Comparison of ENCODE assay signal across 28 cellular contexts in the genomic region with DNA sequence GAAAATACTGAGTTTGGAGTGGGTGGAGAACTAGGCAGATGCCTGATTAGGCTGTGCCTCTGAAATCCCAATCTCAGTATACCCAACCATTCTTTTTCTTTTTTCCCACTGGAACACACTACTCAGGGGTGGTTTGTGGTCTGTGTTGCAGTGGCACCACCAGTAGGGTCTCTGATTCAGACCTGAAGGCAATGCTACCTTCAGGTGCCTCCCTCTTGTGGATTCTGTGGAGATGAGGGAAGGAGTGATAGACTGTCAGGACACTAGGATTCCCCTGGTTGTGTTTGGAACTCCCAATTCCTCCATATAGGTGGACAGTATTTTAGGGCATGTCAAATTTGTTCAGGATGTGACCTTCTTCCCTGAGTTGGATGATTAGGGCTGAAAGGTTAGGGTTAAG. TPM values are rescaled to one million over a fixed set of nuclear protein-coding genes. Genes with fewer than 3 reads are reported as not detected.
DNase-seq lines count a peak whose midpoint lies in the region; ATAC-seq, FAIRE-seq and TF ChIP-seq lines count a peak whose summit lies in the region.
"Had no signal": no experiment of that assay in that cellular context is flagged by ENCODE, and none has a peak within 500 bp of the region (broad histone marks: within the 10 kb centered on the region; RNA-seq: fewer than 3 reads in every experiment).

No MANE protein-coding gene starts in this region.

- H3K9me2 ChIP-seq in GM23338 (ENCODE audit: insufficient read depth): no peaks in the 10 kb centered on the region
- H3K9me2 ChIP-seq in Karpas-422 (replicated peaks; ENCODE audit: insufficient read depth, low read length): no peaks in the 10 kb centered on the region

- no peaks in the 10 kb centered on the region for H3K9me1 ChIP-seq in K562 (ENCODE audit: control insufficient read depth, insufficient read depth, low read length)

- no peaks in the 10 kb centered on the region for H4K20me1 ChIP-seq in GM23338 (replicated peaks; ENCODE audit: insufficient read depth)
- no peaks in the 10 kb centered on the region for H4K20me1 ChIP-seq in Karpas-422 (ENCODE audit: insufficient read depth, low read depth, low read length)
- H4K20me1 ChIP-seq in K562 (replicated peaks; ENCODE audit: control insufficient read depth, insufficient read depth, low read length): no peaks in the 10 kb centered on the region
- H4K20me1 ChIP-seq: BLaER1 treated with 17β-estradiol and CSF1 and Interleukin-3, amounts not matched to agents 10 nM and 100 nM had no signal

- H2AFZ ChIP-seq in GM23338: no peak overlapping the region
- no peak overlapping the region for H2AFZ ChIP-seq in Karpas-422 (ENCODE audit: low read length)
- no peak overlapping the region for H2AFZ ChIP-seq in K562 (ENCODE audit: low read depth, low read length)

- H3K27ac Mint-ChIP-seq in GM23338 (no peak overlapping the region), endodermal cell (no peak overlapping the region), CD14-positive monocyte (peak overlapping the region in 2 of 7 donors; percentile 20 to 56)
- H3K27ac Mint-ChIP-seq: B cell; CD4-positive, alpha-beta T cell; CD8-positive, alpha-beta T cell had no signal

- H3F3A ChIP-seq in GM23338 (replicated peaks; ENCODE audit: low read depth): no peaks in the 10 kb centered on the region

- no peaks in the 10 kb centered on the region for H3K9me3 ChIP-seq in Karpas-422 (ENCODE audit: low read length)
- H3K9me3 ChIP-seq in K562 (replicated peaks; ENCODE audit: control insufficient read depth, insufficient read depth, low read depth, low read length): no peaks in the 10 kb centered on the region
- H3K9me3 ChIP-seq in endodermal cell (ENCODE audit: control insufficient read depth, low read length): no peaks in the 10 kb centered on the region
- H3K9me3 ChIP-seq: A549, Caco-2 had no signal

- FAIRE-seq in K562 (lab: Jason Lieb, UNC): no peak
- FAIRE-seq: A549, D721Med, GM12878, GM12892, GM18507, GM19239 had no signal

- H3K79me2 ChIP-seq in GM23338 (replicated peaks; ENCODE audit: insufficient read depth) (no peaks in the 10 kb centered on the region), Karpas-422 (ENCODE audit: low read length) (no peaks in the 10 kb centered on the region), K562 (ENCODE audit: control insufficient read depth, insufficient read depth, low read length) (no peaks in the 10 kb centered on the region)

- H3K36me3 ChIP-seq in GM23338 (ENCODE audit: insufficient read depth): no peaks in the 10 kb centered on the region
- H3K36me3 ChIP-seq in Karpas-422 (ENCODE audit: insufficient read depth, low read length): no peaks in the 10 kb centered on the region
- no peaks in the 10 kb centered on the region for H3K36me3 ChIP-seq in K562 (ENCODE audit: control insufficient read depth, insufficient read depth, low read length)
- H3K36me3 ChIP-seq in endodermal cell (ENCODE audit: control insufficient read depth, insufficient read depth, low read length): no peaks in the 10 kb centered on the region
- H3K36me3 ChIP-seq: BLaER1 treated with 17β-estradiol and CSF1 and Interleukin-3, amounts not matched to agents 10 nM and 100 nM had no signal

- H3K4me3 Mint-ChIP-seq in GM23338 (no peak overlapping the region), endodermal cell (no peak overlapping the region), CD14-positive monocyte (no peak overlapping the region)
- H3K4me3 Mint-ChIP-seq: B cell; CD4-positive, alpha-beta T cell; CD8-positive, alpha-beta T cell had no signal

- peak; percentile 35; the same call in 1 of the 3 replicates for ATAC-seq in GM23338
- ATAC-seq in K562: peak; percentile 50
- ATAC-seq: A549; CD8-positive, alpha-beta T cell; GM12878 had no signal

- H3K27me3 Mint-ChIP-seq in GM23338 (ENCODE audit: insufficient read depth, low read depth, poor library complexity): no peaks in the 10 kb centered on the region
- H3K27me3 Mint-ChIP-seq in endodermal cell (ENCODE audit: insufficient read depth): no peaks in the 10 kb centered on the region
- H3K27me3 Mint-ChIP-seq in CD14-positive monocyte (ENCODE audit: low read depth in 3 of 3): peaks cover 1 to 6% (median 2%) of the 10 kb centered on the region in 3 donors
- H3K27me3 Mint-ChIP-seq: B cell; CD4-positive, alpha-beta T cell had no signal

- DNase-seq in GM23338 (ENCODE audit: low spot score) (no peak), Karpas-422 (peak; percentile 16), K562 (ENCODE audit: extremely low read depth in 1 of 4, low spot score in 3 of 4) (no peak), endodermal cell (no peak), cardiac septum (ENCODE audit: low spot score) (no peak), CD14-positive monocyte (ENCODE audit: low spot score) (no peak), GM19238 (ENCODE audit: insufficient read length, low spot score) (no peak), DMS 273 (lab: John Stamatoyannopoulos, UW; ENCODE audit: unreplicated experiment) (no peak)
- DNase-seq: AML-193; Caco-2; Calu3; CD4-positive, alpha-beta T cell; CD8-positive, alpha-beta T cell; DMS 273 treated with DMSO at 0.1 percent for 48 hours; DMS153; DMS53; DMS79; DND-41; EL; GDM1 had no signal

- in situ Hi-C loops in K562 (cut with MboI): no loop called here

- no TSS peak for BruUV-seq in K562 (replicated peaks; lab: Mats Ljungman, UMichigan)

- CTCF ChIA-PET in K562 (lab: Yijun Ruan, JAX; ENCODE audit: low intra/inter-chr PET ratio): no interaction called here

- no peaks in the 10 kb centered on the region for H3K27me3 ChIP-seq in GM23338 (ENCODE audit: insufficient read depth)
- no peaks in the 10 kb centered on the region for H3K27me3 ChIP-seq in Karpas-422 (ENCODE audit: low read length)
- peaks cover 3 to 9% of the 10 kb centered on the region in 2 experiments; a peak in 2 of 5 replicates for H3K27me3 ChIP-seq in K562 (ENCODE audit: control insufficient read depth in 2 of 2, insufficient read depth in 2 of 2, low read length in 2 of 2)
- no peaks in the 10 kb centered on the region for H3K27me3 ChIP-seq in endodermal cell (ENCODE audit: control insufficient read depth, insufficient read depth, low read length, poor library complexity, severe bottlenecking)
- H3K27me3 ChIP-seq: BLaER1 treated with 17β-estradiol and CSF1 and Interleukin-3, amounts not matched to agents 10 nM and 100 nM had no signal

- H3K4me1 ChIP-seq in GM23338 (ENCODE audit: insufficient read depth) (no peaks in the 10 kb centered on the region), Karpas-422 (ENCODE audit: low read length) (peaks cover 2% of the 10 kb centered on the region; the same call in 1 of the 2 replicates), K562 (replicated peaks in 1 of 2; ENCODE audit: control insufficient read depth in 2 of 2, insufficient read depth in 2 of 2, low read length in 2 of 2) (no peaks in the 10 kb centered on the region), endodermal cell (ENCODE audit: control insufficient read depth, insufficient read depth, low read length) (no peaks in the 10 kb centered on the region)
- H3K4me1 ChIP-seq: A549; BLaER1 treated with 17β-estradiol and CSF1 and Interleukin-3, amounts not matched to agents 10 nM and 100 nM; Caco-2 had no signal

- TF ChIP-seq EP300 in K562 (IDR thresholded peaks at IDR 0.05; ENCODE audit: low read length): no peak

- H3K36me3 Mint-ChIP-seq in GM23338 (ENCODE audit: low read depth) (no peaks in the 10 kb centered on the region), endodermal cell (ENCODE audit: low read depth) (no peaks in the 10 kb centered on the region), CD14-positive monocyte (no peaks in the 10 kb centered on the region)
- H3K36me3 Mint-ChIP-seq: CD8-positive, alpha-beta T cell had no signal

- intact Hi-C loops in K562 (cut with micrococcal nuclease): no loop called here
- intact Hi-C loops in cardiac septum (cut with DNase I): no loop called here
- intact Hi-C loops in CD14-positive monocyte (cut with micrococcal nuclease): no loop called here

- H3K9ac ChIP-seq in Karpas-422 (ENCODE audit: low read length): no peak overlapping the region
- no peak overlapping the region for H3K9ac ChIP-seq in K562 (ENCODE audit: insufficient read depth in 1 of 2, low read depth in 2 of 2, low read length in 2 of 2)
- H3K9ac ChIP-seq in endodermal cell (ENCODE audit: extremely low read depth, low read length, poor library complexity, severe bottlenecking): no peak overlapping the region
- H3K9ac ChIP-seq: BLaER1 treated with 17β-estradiol and CSF1 and Interleukin-3, amounts not matched to agents 10 nM and 100 nM had no signal

- H3K27ac ChIP-seq in GM23338 (ENCODE audit: low read depth): no peak overlapping the region
- H3K27ac ChIP-seq in Karpas-422 (ENCODE audit: low read length): no peak overlapping the region
- H3K27ac ChIP-seq in K562 (ENCODE audit: extremely low read depth, low read depth, low read length): no peak overlapping the region
- H3K27ac ChIP-seq in endodermal cell (ENCODE audit: low read depth, low read length): no peak overlapping the region
- H3K27ac ChIP-seq: A549; BLaER1 treated with 17β-estradiol and CSF1 and Interleukin-3, amounts not matched to agents 10 nM and 100 nM had no signal

- TF ChIP-seq RAD21 in K562 (CRISPR knock-in tag; conservative IDR thresholded peaks at IDR 0.05 in 1 of 2, IDR thresholded peaks at IDR 0.05 in 1 of 2): peak in 1 of 2 experiments; percentile 29; a peak in 1 of 4 replicates

- peak in 1 of 2 experiments; percentile 50; a peak in 2 of 4 replicates for TF ChIP-seq CTCF in GM23338 (conservative IDR thresholded peaks at IDR 0.05; ENCODE audit: low read depth in 2 of 2)
- 0 out of 6 replicates have a peak, but pooled peaks of 2 of the 3 experiments have one; percentile 5 to 10 for TF ChIP-seq CTCF in K562 (IDR thresholded peaks at IDR 0.05 in 2 of 3, conservative IDR thresholded peaks at IDR 0.05 in 1 of 3; ENCODE audit: insufficient read depth in 2 of 3, low read depth in 1 of 3, low read length in 3 of 3)
- TF ChIP-seq CTCF in endodermal cell (conservative IDR thresholded peaks at IDR 0.05): peak; percentile 33
- no peak for TF ChIP-seq CTCF in CD14-positive monocyte (IDR thresholded peaks at IDR 0.05)

- no peak for TF ChIP-seq POLR2A in K562 (conservative IDR thresholded peaks at IDR 0.05)

- H3K4me1 Mint-ChIP-seq in GM23338 (no peaks in the 10 kb centered on the region), endodermal cell (peaks cover 2% of the 10 kb centered on the region), CD14-positive monocyte (no peaks in the 10 kb centered on the region)
- H3K4me1 Mint-ChIP-seq: B cell had no signal

- no peak overlapping the region for H3K4me2 ChIP-seq in GM23338
- H3K4me2 ChIP-seq in Karpas-422 (ENCODE audit: low read depth, low read length, poor library complexity, severe bottlenecking): no peak overlapping the region
- H3K4me2 ChIP-seq in K562 (ENCODE audit: insufficient read depth, low read length): no peak overlapping the region
- H3K4me2 ChIP-seq: A549; BLaER1 treated with 17β-estradiol and CSF1 and Interleukin-3, amounts not matched to agents 10 nM and 100 nM had no signal

- no peak overlapping the region for H3K4me3 ChIP-seq in GM23338
- no peak overlapping the region for H3K4me3 ChIP-seq in Karpas-422 (ENCODE audit: low read length)
- H3K4me3 ChIP-seq in K562: no peak overlapping the region
- no peak overlapping the region for H3K4me3 ChIP-seq in endodermal cell (ENCODE audit: low read length)
- H3K4me3 ChIP-seq: A549; BLaER1 treated with 17β-estradiol and CSF1 and Interleukin-3, amounts not matched to agents 10 nM and 100 nM; GM12878 had no signal

- POLR2A ChIA-PET in K562 (lab: Yijun Ruan, JAX): interaction anchor here (1.4 kb wide), 1 partner anchor 11 kb away, joined by 11 read pairs; no protein-coding TSS in a partner anchor

- no peaks in the 10 kb centered on the region for H3K9me3 Mint-ChIP-seq in GM23338
- H3K9me3 Mint-ChIP-seq in endodermal cell: peaks cover 2% of the 10 kb centered on the region
- H3K9me3 Mint-ChIP-seq in CD14-positive monocyte: peaks cover 0 to 4% (median 0%) of the 10 kb centered on the region in 7 donors
- H3K9me3 Mint-ChIP-seq: CD4-positive, alpha-beta T cell had no signal

RNA-seq across cellular contexts. Expression of a gene that starts 47.4 kb away (rescaled TPM):
- total RNA-seq in GM23338 (2014; rRNA removed; shearing (Covaris generic)): 163 and 169 TPM in 2 replicates
- 149 and 164 TPM in 2 replicates for polyA plus RNA-seq in GM23338 (2016; fragmentation: Nextera tagmentation; extraction: Ambion mirVana)
- total RNA-seq in Karpas-422 (2014; rRNA removed; shearing (Covaris generic); ENCODE audit: low replicate concordance): 73.4 and 99.4 TPM in 2 replicates
- total RNA-seq in K562 (2011; cell fraction: chromatin; rRNA removed; ENCODE audit: low replicate concordance): 54.8 and 178 TPM in 2 replicates
- 19.3 and 24.5 TPM in 2 replicates for total RNA-seq in K562 (2011; cell fraction: nucleolus; rRNA removed)
- total RNA-seq in K562 (2011; cell fraction: nucleoplasm; rRNA removed): 46.9 and 86.5 TPM in 2 replicates
- total RNA-seq in K562 (2014; rRNA removed): 78.0 and 82.5 TPM in 2 replicates
- total RNA-seq in K562 (2014; rRNA removed; fragmentation: Illumina TruSeq; extraction: Trizol): 171 and 210 TPM in 2 replicates
- 149 and 155 TPM in 2 replicates for total RNA-seq in K562 (2015; rRNA removed; fragmentation: Illumina TruSeq; extraction: Trizol)
- 120 and 144 TPM in 2 replicates for total RNA-seq in K562 (2021)
- polyA plus RNA-seq in K562 (2011; rRNA removed): 25.7 and 46.5 TPM in 2 replicates
- polyA plus RNA-seq in K562 (2011; cell fraction: cytosol; rRNA removed): 5.0 and 11.6 TPM in 2 replicates
- 14.5 and 19.5 TPM in 2 replicates for polyA plus RNA-seq in K562 (2011; cell fraction: nucleus; rRNA removed)
- polyA plus RNA-seq in K562 (2012): 68.7 and 116 TPM in 2 replicates
- 272 and 295 TPM in 2 replicates for polyA plus RNA-seq in K562 (2014; fragmentation: Illumina TruSeq; extraction: Trizol)
- 100 to 1,000 TPM; 124 to 140 TPM for polyA plus RNA-seq in K562 (2014; fragmentation: Nextera tagmentation; extraction: Ambion mirVana)
- polyA plus RNA-seq in K562 (2014; rRNA removed): 71.4 and 81.9 TPM in 2 replicates
- 103 and 112 TPM in 2 replicates for polyA minus RNA-seq in K562 (2011; rRNA and poly(A)+ RNA removed)
- polyA minus RNA-seq in K562 (2011; cell fraction: cytosol; rRNA and poly(A)+ RNA removed): 28.6 and 30.7 TPM in 2 replicates
- polyA minus RNA-seq in K562 (2011; cell fraction: nucleus; rRNA and poly(A)+ RNA removed): 33.7 and 55.8 TPM in 2 replicates
- 100 to 1,000 TPM; 121 to 123 TPM for total RNA-seq in endodermal cell
- 118 TPM for polyA plus RNA-seq in endodermal cell (2013, experiment 1 of 2)
- 104 TPM for polyA plus RNA-seq in endodermal cell (2013, experiment 2 of 2)
- total RNA-seq in cardiac septum: 73.1 TPM
- polyA plus RNA-seq in CD14-positive monocyte: 10 to 100 TPM; 36.6 to 41.4 TPM
